18 cellular contexts compared by ENCODE assay signal in the genomic region with DNA sequence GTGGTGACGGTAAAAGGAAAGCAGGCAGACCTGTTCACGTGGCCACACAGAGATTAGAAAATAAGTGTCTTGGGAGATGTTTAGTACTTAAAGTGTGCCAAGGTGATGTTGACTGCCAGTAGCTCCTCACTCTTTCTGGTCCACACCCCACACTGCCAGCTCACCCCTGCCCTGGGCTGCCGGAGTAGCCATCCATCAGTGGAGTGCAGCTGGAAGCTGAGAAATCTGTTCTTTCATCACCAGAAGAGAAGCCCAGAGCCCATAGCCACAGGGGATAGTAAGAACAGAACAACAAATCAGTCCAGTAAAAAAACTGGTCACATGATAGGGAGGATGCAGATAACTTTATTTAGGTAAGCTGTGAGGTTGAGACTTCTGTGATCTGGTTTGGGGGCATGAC.
"Had no signal": no experiment of that assay in that cellular context is flagged by ENCODE, and none has a peak within 500 bp of the region (broad histone marks: within the 10 kb centered on the region; RNA-seq: fewer than 3 reads in every experiment).

No MANE protein-coding gene starts in this region.

- H3K27me3 Mint-ChIP-seq: activated B cell treated with CpG ODN at 0.5 μM for 24 hours; activated naive CD4-positive, alpha-beta T cell treated with anti-CD3 and anti-CD28 coated beads, Interleukin-2, amount 50 U/mL, for 24 hours; progenitor cell of endocrine pancreas had no signal

- H3K4me3 ChIP-seq: right atrium auricular region, tibial nerve had no signal

- FAIRE-seq: bronchial epithelial cell, keratinocyte had no signal

- ATAC-seq: effector memory CD8-positive, alpha-beta T cell; T-cell had no signal

- H3K27me3 ChIP-seq: right atrium auricular region, tibial nerve had no signal

- H3K4me1 Mint-ChIP-seq: activated B cell treated with CpG ODN at 0.5 μM for 24 hours had no signal

- H3K9me3 Mint-ChIP-seq: activated B cell treated with CpG ODN at 0.5 μM for 24 hours; activated naive CD4-positive, alpha-beta T cell treated with anti-CD3 and anti-CD28 coated beads, Interleukin-2, amount 50 U/mL, for 24 hours; stimulated activated naive CD8-positive, alpha-beta T cell treated with anti-CD3 and anti-CD28 coated beads, Interleukin-15, Interleukin-2, amounts not matched to agents 100 ng/mL and 50 ng/mL, for 24 hours; T-cell had no signal

- H3K36me3 Mint-ChIP-seq: T-cell had no signal

- H3K4me3 Mint-ChIP-seq: activated B cell treated with CpG ODN at 0.5 μM for 24 hours; activated naive CD4-positive, alpha-beta T cell treated with anti-CD3 and anti-CD28 coated beads, Interleukin-2, amount 50 U/mL, for 24 hours; effector memory CD8-positive, alpha-beta T cell; stimulated activated naive CD8-positive, alpha-beta T cell treated with anti-CD3 and anti-CD28 coated beads, Interleukin-15, Interleukin-2, amounts not matched to agents 100 ng/mL and 50 ng/mL, for 24 hours; T-cell had no signal

- H3K36me3 ChIP-seq: right atrium auricular region, tibial nerve had no signal

- H3K27ac Mint-ChIP-seq: activated B cell treated with CpG ODN at 0.5 μM for 24 hours; activated naive CD4-positive, alpha-beta T cell treated with anti-CD3 and anti-CD28 coated beads, Interleukin-2, amount 50 U/mL, for 24 hours; effector memory CD8-positive, alpha-beta T cell; progenitor cell of endocrine pancreas; stimulated activated naive CD8-positive, alpha-beta T cell treated with anti-CD3 and anti-CD28 coated beads, Interleukin-15, Interleukin-2, amounts not matched to agents 100 ng/mL and 50 ng/mL, for 24 hours; T-cell had no signal

- H3K9me3 ChIP-seq: right atrium auricular region, tibial nerve had no signal

- H3K27ac ChIP-seq: right atrium auricular region, tibial nerve had no signal

- DNase-seq: activated B cell treated with CpG ODN at 0.5 μM for 24 hours; activated CD4-positive, alpha-beta T cell treated with anti-CD3 and anti-CD28 coated beads for 4 hours; activated CD8-positive, alpha-beta memory T cell treated with anti-CD3 and anti-CD28 coated beads for 24 hours; activated CD8-positive, alpha-beta memory T cell treated with anti-CD3 and anti-CD28 coated beads, Interleukin-2, amount 50 U/mL, for 48 hours; activated gamma-delta T cell; effector memory CD8-positive, alpha-beta T cell; foreskin fibroblast; hypothalamus; occipital lobe; stimulated activated CD4-positive, alpha-beta T cell treated with anti-CD3 and anti-CD28 coated beads, Interleukin-2, amount 100 ng/mL, for 24 hours; T-cell had no signal
